ENCODE assay signal across 21 cellular contexts in genomic region chr3:16118396-16118795, GRCh38. TPM values are rescaled to one million over a fixed set of nuclear protein-coding genes. Genes with fewer than 3 reads are reported as not detected.
"Had no signal": no experiment of that assay in that cellular context is flagged by ENCODE, and none has a peak within 500 bp of the region (broad histone marks: within the 10 kb centered on the region; RNA-seq: fewer than 3 reads in every experiment).

No MANE protein-coding gene starts in this region.

- H3K27ac Mint-ChIP-seq: activated CD8-positive, alpha-beta T cell treated with anti-CD3 and anti-CD28 coated beads for 36 hours; activated T-cell treated with anti-CD3 and anti-CD28 coated beads, Interleukin-2, amount 50 U/mL, for 72 hours; T-cell had no signal

- H3K4me3 Mint-ChIP-seq: activated CD8-positive, alpha-beta T cell treated with anti-CD3 and anti-CD28 coated beads for 36 hours; activated T-cell treated with anti-CD3 and anti-CD28 coated beads, Interleukin-2, amount 50 U/mL, for 72 hours; T-cell had no signal

- H3K36me3 Mint-ChIP-seq: T-cell had no signal

- H3K4me1 Mint-ChIP-seq: T-cell had no signal

- FAIRE-seq: bronchial epithelial cell had no signal

- H3K9me3 ChIP-seq: ascending aorta, body of pancreas, MG63 had no signal

- H3K27me3 ChIP-seq: ascending aorta, body of pancreas, MG63 had no signal

- H3K4me1 ChIP-seq: body of pancreas had no signal

- H3K27me3 Mint-ChIP-seq: activated CD8-positive, alpha-beta T cell treated with anti-CD3 and anti-CD28 coated beads for 36 hours had no signal

- H3K27ac ChIP-seq: ascending aorta, body of pancreas, coronary artery, SK-N-MC had no signal

- DNase-seq: activated CD4-positive, alpha-beta T cell treated with anti-CD3 and anti-CD28 coated beads for 4 hours; activated CD8-positive, alpha-beta memory T cell treated with anti-CD3 and anti-CD28 coated beads, Interleukin-2, amount 50 U/mL, for 4 hours; activated CD8-positive, alpha-beta T cell treated with anti-CD3 and anti-CD28 coated beads for 36 hours; activated naive CD4-positive, alpha-beta T cell treated with anti-CD3 and anti-CD28 coated beads, Interleukin-2, amount 50 U/mL, for 16 hours; activated T-cell treated with anti-CD3 and anti-CD28 coated beads, Interleukin-2, amount 50 U/mL, for 72 hours; amniotic stem cell; body of pancreas; central memory CD4-positive, alpha-beta T cell; MG63; NCI-H1105; NCI-H1436; NCI-H1694 treated with DMSO at 0.1 percent for 48 hours; NCI-H2029 treated with DMSO at 0.1 percent for 48 hours; PC-3; T-cell; T-helper 2 cell; T1000 had no signal

- ATAC-seq: activated CD8-positive, alpha-beta T cell treated with anti-CD3 and anti-CD28 coated beads for 36 hours; activated T-cell treated with anti-CD3 and anti-CD28 coated beads, Interleukin-2, amount 50 U/mL, for 72 hours; body of pancreas; PC-3; T-cell had no signal

- H3K9me3 Mint-ChIP-seq: T-cell had no signal

- H3K36me3 ChIP-seq: ascending aorta, MG63 had no signal

- H3K4me3 ChIP-seq: ascending aorta, body of pancreas, coronary artery, MG63, SK-N-MC had no signal

RNA-seq across cellular contexts. Expression of gene GALNT15, which starts 56.1 kb away (rescaled TPM):
- total RNA-seq: activated CD8-positive, alpha-beta T cell treated with anti-CD3 and anti-CD28 coated beads for 36 hours; PC-3 had no signal
